20 cellular contexts compared by ENCODE assay signal in the genomic region with DNA sequence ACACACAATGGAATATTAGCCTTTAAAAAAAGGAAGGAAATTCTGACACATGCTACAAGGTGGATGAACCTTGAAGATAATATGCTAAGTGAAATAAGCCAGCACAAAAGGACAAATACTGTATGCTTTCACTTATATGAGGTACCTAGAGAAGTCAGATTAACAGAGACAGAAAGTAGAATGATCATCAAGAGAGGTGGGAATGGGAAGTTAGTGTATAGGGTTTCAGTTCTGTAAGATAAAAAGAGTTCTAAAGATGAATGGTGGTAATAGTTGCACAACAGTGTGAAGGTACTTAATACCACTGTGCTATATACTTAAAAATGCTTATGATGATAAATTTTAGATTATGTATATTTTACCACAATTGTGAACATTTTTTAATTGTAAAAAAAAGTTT.
"Had no signal": no experiment of that assay in that cellular context is flagged by ENCODE, and none has a peak within 500 bp of the region (broad histone marks: within the 10 kb centered on the region; RNA-seq: fewer than 3 reads in every experiment).

No MANE protein-coding gene starts in this region.

- H3K9me3 ChIP-seq: breast epithelium, tibial artery had no signal

- FAIRE-seq: urothelium cell line had no signal

- H3K4me1 Mint-ChIP-seq: memory B cell; stimulated activated memory B cell treated with anti-CD40 and anti-IgM and Interleukin-4, amounts not matched to agents 10 μg/mL and 1 μg/mL and 100 μg/mL, for 72 hours had no signal

- H3K27me3 Mint-ChIP-seq: activated naive CD8-positive, alpha-beta T cell treated with anti-CD3 and anti-CD28 coated beads, Interleukin-2, amount 10 ng/mL, durations not matched to agents 7 days and 5 days; dendritic cell treated with granulocyte-macrophage colony-stimulating factor and Interleukin-4, amounts not matched to agents 40 ng/mL and 50 ng/mL, for 4 days; memory B cell; naive thymus-derived CD8-positive, alpha-beta T cell; stimulated activated memory B cell treated with anti-CD40 and anti-IgM and Interleukin-4, amounts not matched to agents 10 μg/mL and 1 μg/mL and 100 μg/mL, for 72 hours; T-cell had no signal

- H3K27ac Mint-ChIP-seq: activated naive CD8-positive, alpha-beta T cell treated with anti-CD3 and anti-CD28 coated beads, Interleukin-2, amount 10 ng/mL, durations not matched to agents 7 days and 5 days; dendritic cell treated with granulocyte-macrophage colony-stimulating factor and Interleukin-4, amounts not matched to agents 40 ng/mL and 50 ng/mL, for 4 days; stimulated activated memory B cell treated with anti-CD40 and anti-IgM and Interleukin-4, amounts not matched to agents 10 μg/mL and 1 μg/mL and 100 μg/mL, for 72 hours; T-cell had no signal

- DNase-seq: activated CD4-positive, alpha-beta T cell treated with anti-CD3 and anti-CD28 coated beads for 4 hours; activated effector memory CD4-positive, alpha-beta T cell treated with Interleukin-2 at 50 U/mL for 16 hours; activated naive CD8-positive, alpha-beta T cell treated with anti-CD3 and anti-CD28 coated beads, Interleukin-2, amount 10 ng/mL, durations not matched to agents 7 days and 5 days; anterior cingulate cortex; cerebellar nuclear complex; effector memory CD4-positive, alpha-beta T cell; foreskin fibroblast; kidney glomerular epithelial cell; left ventricle myocardium superior; naive thymus-derived CD8-positive, alpha-beta T cell; nucleus accumbens; stimulated activated CD4-positive, alpha-beta T cell treated with anti-CD3 and anti-CD28 coated beads, Interleukin-2, amount 100 ng/mL, for 48 hours; T-cell; T-helper 9 cell; tibial artery had no signal

- H3K27me3 ChIP-seq: breast epithelium, tibial artery had no signal

- H3K4me3 Mint-ChIP-seq: activated naive CD8-positive, alpha-beta T cell treated with anti-CD3 and anti-CD28 coated beads, Interleukin-2, amount 10 ng/mL, durations not matched to agents 7 days and 5 days; dendritic cell treated with granulocyte-macrophage colony-stimulating factor and Interleukin-4, amounts not matched to agents 40 ng/mL and 50 ng/mL, for 4 days; memory B cell; naive thymus-derived CD8-positive, alpha-beta T cell; stimulated activated memory B cell treated with anti-CD40 and anti-IgM and Interleukin-4, amounts not matched to agents 10 μg/mL and 1 μg/mL and 100 μg/mL, for 72 hours; T-cell had no signal

- ATAC-seq: left ventricle myocardium superior; naive thymus-derived CD8-positive, alpha-beta T cell; stimulated activated memory B cell treated with anti-CD40 and anti-IgM and Interleukin-4, amounts not matched to agents 10 μg/mL and 1 μg/mL and 100 μg/mL, for 72 hours; T-cell had no signal

- H3K4me3 ChIP-seq: breast epithelium, tibial artery had no signal

- H3K9me3 Mint-ChIP-seq: activated naive CD8-positive, alpha-beta T cell treated with anti-CD3 and anti-CD28 coated beads, Interleukin-2, amount 10 ng/mL, durations not matched to agents 7 days and 5 days; dendritic cell treated with granulocyte-macrophage colony-stimulating factor and Interleukin-4, amounts not matched to agents 40 ng/mL and 50 ng/mL, for 4 days; memory B cell; naive thymus-derived CD8-positive, alpha-beta T cell; stimulated activated memory B cell treated with anti-CD40 and anti-IgM and Interleukin-4, amounts not matched to agents 10 μg/mL and 1 μg/mL and 100 μg/mL, for 72 hours; T-cell had no signal

- H3K4me1 ChIP-seq: breast epithelium, tibial artery had no signal

- H3K27ac ChIP-seq: breast epithelium, tibial artery had no signal
